9 cellular contexts compared by ENCODE assay signal in the genomic region with DNA sequence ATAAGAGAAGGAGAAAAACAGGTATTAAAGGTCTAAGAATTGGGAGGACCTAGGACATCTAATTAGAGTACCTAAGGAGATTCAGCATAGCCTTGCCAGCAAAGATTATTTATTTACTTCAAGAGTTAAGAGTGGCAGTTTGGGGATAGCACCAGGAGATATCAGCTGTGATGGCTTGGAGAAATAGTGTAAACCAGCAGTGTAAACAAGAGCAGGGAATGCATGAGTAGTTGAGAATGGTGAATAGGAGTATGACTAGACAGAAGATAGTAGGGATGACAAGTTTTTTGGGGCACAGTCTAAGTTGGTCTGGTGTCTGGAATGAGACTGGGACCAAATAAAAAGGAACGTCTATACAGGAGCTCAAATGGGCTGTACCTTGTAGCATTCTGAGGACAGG. TPM values are rescaled to one million over a fixed set of nuclear protein-coding genes. Genes with fewer than 3 reads are reported as not detected.
"Had no signal": no experiment of that assay in that cellular context is flagged by ENCODE, and none has a peak within 500 bp of the region (broad histone marks: within the 10 kb centered on the region; RNA-seq: fewer than 3 reads in every experiment).

No MANE protein-coding gene starts in this region.

RNA-seq across cellular contexts. Expression of a gene that starts 21.0 kb away (rescaled TPM):
- total RNA-seq: activated naive CD4-positive, alpha-beta T cell treated with anti-CD3 and anti-CD28 coated beads for 36 hours; activated naive CD4-positive, alpha-beta T cell treated with anti-CD3 and anti-CD28 coated beads, Interleukin-2, amount 50 U/mL, for 72 hours; activated naive CD8-positive, alpha-beta T cell treated with anti-CD3 and anti-CD28 coated beads for 36 hours; activated T-cell treated with anti-CD3 and anti-CD28 coated beads, Interleukin-2, amount 50 U/mL, for 4 hours; activated T-helper 1 cell treated with anti-CD3 and anti-CD28 coated beads, Interleukin-12 subunit alpha, Interleukin-12 subunit beta, Interleukin-2, Interleukin-4 antibody, amounts not matched to agents 30 ng/mL and 10 ng/mL and 1 ng/mL, durations not matched to agents 14 hours and 24 hours and 36 hours had no signal

RNA-seq across cellular contexts. Expression of a gene that starts 36.9 kb away (rescaled TPM):
- total RNA-seq: activated naive CD8-positive, alpha-beta T cell treated with anti-CD3 and anti-CD28 coated beads for 36 hours; activated naive CD8-positive, alpha-beta T cell treated with anti-CD3 and anti-CD28 coated beads, Interleukin-2, amount 10 ng/mL, durations not matched to agents 7 days and 5 days; astrocyte; cardiac muscle cell; chondrocyte had no signal
- polyA plus RNA-seq: cardiac muscle cell had no signal
